In genomic region chr20:35741892-35742740, GRCh38 we compare ENCODE assay signal across 1 cellular context.
TF ChIP-seq lines count a peak whose summit lies in the region.

RBM39 (minus strand) TSS chr20:35742260; CDS start chr20:35740874, 1,386 bp downstream.

TF ChIP-seq in A549, 52 proteins besides CTCF, POLR2A, EP300 and RAD21 (continued from another document):
- TF ChIP-seq HMGXB4 (CRISPR knock-in tag; IDR thresholded peaks at IDR 0.05; ENCODE audit: borderline replicate concordance) (no peak), CBX8 (IDR thresholded peaks at IDR 0.05) (no peak), KDM1A (IDR thresholded peaks at IDR 0.05; ENCODE audit: low read depth) (no peak), SMC3 (IDR thresholded peaks at IDR 0.05) (no peak), CEBPB (IDR thresholded peaks at IDR 0.05) (peak; percentile 98 to 100), POLR2AphosphoS2 (conservative IDR thresholded peaks at IDR 0.05; ENCODE audit: low read length) (no peak), RARB (CRISPR knock-in tag; IDR thresholded peaks at IDR 0.05) (no peak), HOXB13 (CRISPR knock-in tag; IDR thresholded peaks at IDR 0.05; ENCODE audit: low read depth) (no peak), RFX5 (IDR thresholded peaks at IDR 0.05) (0 out of 2 replicates have a peak, but pooled peaks have one; percentile 0), FOSL2 (IDR thresholded peaks at IDR 0.05) (no peak), FOSL2 (CRISPR knock-in tag; IDR thresholded peaks at IDR 0.05) (0 out of 2 replicates have a peak, but pooled peaks have one; percentile 22)
- TF ChIP-seq, protein P1, sequence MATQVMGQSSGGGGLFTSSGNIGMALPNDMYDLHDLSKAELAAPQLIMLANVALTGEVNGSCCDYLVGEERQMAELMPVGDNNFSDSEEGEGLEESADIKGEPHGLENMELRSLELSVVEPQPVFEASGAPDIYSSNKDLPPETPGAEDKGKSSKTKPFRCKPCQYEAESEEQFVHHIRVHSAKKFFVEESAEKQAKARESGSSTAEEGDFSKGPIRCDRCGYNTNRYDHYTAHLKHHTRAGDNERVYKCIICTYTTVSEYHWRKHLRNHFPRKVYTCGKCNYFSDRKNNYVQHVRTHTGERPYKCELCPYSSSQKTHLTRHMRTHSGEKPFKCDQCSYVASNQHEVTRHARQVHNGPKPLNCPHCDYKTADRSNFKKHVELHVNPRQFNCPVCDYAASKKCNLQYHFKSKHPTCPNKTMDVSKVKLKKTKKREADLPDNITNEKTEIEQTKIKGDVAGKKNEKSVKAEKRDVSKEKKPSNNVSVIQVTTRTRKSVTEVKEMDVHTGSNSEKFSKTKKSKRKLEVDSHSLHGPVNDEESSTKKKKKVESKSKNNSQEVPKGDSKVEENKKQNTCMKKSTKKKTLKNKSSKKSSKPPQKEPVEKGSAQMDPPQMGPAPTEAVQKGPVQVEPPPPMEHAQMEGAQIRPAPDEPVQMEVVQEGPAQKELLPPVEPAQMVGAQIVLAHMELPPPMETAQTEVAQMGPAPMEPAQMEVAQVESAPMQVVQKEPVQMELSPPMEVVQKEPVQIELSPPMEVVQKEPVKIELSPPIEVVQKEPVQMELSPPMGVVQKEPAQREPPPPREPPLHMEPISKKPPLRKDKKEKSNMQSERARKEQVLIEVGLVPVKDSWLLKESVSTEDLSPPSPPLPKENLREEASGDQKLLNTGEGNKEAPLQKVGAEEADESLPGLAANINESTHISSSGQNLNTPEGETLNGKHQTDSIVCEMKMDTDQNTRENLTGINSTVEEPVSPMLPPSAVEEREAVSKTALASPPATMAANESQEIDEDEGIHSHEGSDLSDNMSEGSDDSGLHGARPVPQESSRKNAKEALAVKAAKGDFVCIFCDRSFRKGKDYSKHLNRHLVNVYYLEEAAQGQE (IDR thresholded peaks at IDR 0.05) = peak; percentile 100
- TF ChIP-seq, protein P2, sequence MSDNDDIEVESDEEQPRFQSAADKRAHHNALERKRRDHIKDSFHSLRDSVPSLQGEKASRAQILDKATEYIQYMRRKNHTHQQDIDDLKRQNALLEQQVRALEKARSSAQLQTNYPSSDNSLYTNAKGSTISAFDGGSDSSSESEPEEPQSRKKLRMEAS (IDR thresholded peaks at IDR 0.05) = peak; percentile 97
- TF ChIP-seq, protein P3, sequence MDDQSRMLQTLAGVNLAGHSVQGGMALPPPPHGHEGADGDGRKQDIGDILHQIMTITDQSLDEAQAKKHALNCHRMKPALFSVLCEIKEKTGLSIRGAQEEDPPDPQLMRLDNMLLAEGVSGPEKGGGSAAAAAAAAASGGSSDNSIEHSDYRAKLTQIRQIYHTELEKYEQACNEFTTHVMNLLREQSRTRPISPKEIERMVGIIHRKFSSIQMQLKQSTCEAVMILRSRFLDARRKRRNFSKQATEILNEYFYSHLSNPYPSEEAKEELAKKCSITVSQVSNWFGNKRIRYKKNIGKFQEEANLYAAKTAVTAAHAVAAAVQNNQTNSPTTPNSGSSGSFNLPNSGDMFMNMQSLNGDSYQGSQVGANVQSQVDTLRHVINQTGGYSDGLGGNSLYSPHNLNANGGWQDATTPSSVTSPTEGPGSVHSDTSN (IDR thresholded peaks at IDR 0.05) = peak; percentile 98
